1 cellular context compared by ENCODE assay signal in the genomic region with DNA sequence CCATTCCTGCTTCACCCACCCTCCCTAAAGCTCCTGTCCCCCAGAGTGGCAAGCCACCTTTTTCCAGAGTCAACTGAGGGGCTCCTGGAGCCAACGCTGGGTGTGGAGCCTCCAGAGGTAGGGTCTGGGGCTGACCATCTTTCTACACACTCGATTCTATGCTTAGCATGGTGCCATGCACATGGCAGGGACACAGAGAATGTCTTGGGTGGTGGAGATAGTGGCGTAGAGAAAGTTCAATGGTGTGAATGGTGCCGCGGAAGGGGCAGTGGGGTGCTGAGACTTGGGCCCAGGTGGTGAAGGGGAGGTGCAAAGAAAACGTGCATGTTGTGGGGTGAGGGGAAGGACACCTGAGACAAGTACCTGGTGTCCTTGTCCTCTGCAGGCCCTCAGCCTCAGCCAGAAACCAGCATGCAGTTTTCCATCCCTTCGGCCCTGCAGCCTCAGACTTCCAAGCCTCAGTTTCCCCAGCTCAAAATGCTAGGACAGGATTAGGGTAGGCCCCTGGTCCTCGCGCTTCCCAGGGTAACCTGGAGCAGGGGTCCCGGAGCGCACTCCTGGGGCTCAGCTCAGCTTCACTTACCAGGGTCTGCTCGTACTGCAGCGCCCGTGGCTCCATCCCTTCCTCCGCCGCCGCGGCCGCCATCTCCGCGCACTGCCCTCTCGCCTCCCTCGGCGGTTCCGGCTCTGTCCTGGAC.
TF ChIP-seq lines count a peak whose summit lies in the region.

No MANE protein-coding gene starts in this region.

TF ChIP-seq in HepG2, 621 proteins besides CTCF, POLR2A, EP300 and RAD21 (continues in another document):
- TF ChIP-seq, protein P1, sequence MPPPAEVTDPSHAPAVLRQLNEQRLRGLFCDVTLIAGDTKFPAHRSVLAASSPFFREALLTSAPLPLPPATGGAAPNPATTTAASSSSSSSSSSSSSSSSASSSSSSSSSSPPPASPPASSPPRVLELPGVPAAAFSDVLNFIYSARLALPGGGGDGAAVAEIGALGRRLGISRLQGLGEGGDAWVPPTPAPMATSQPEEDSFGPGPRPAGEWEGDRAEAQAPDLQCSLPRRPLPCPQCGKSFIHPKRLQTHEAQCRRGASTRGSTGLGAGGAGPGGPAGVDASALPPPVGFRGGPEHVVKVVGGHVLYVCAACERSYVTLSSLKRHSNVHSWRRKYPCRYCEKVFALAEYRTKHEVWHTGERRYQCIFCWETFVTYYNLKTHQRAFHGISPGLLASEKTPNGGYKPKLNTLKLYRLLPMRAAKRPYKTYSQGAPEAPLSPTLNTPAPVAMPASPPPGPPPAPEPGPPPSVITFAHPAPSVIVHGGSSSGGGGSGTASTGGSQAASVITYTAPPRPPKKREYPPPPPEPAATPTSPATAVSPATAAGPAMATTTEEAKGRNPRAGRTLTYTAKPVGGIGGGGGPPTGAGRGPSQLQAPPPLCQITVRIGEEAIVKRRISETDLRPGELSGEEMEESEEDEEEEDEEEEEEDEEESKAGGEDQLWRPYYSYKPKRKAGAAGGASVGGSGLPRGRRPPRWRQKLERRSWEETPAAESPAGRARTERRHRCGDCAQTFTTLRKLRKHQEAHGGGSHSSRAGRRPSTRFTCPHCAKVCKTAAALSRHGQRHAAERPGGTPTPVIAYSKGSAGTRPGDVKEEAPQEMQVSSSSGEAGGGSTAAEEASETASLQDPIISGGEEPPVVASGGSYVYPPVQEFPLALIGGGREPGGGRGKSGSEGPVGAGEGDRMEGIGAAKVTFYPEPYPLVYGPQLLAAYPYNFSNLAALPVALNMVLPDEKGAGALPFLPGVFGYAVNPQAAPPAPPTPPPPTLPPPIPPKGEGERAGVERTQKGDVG (CRISPR knock-in tag; IDR thresholded peaks at IDR 0.05; ENCODE audit: borderline replicate concordance), result 0 out of 2 replicates have a peak, but pooled peaks have one; percentile 80
- TF ChIP-seq, protein P2, sequence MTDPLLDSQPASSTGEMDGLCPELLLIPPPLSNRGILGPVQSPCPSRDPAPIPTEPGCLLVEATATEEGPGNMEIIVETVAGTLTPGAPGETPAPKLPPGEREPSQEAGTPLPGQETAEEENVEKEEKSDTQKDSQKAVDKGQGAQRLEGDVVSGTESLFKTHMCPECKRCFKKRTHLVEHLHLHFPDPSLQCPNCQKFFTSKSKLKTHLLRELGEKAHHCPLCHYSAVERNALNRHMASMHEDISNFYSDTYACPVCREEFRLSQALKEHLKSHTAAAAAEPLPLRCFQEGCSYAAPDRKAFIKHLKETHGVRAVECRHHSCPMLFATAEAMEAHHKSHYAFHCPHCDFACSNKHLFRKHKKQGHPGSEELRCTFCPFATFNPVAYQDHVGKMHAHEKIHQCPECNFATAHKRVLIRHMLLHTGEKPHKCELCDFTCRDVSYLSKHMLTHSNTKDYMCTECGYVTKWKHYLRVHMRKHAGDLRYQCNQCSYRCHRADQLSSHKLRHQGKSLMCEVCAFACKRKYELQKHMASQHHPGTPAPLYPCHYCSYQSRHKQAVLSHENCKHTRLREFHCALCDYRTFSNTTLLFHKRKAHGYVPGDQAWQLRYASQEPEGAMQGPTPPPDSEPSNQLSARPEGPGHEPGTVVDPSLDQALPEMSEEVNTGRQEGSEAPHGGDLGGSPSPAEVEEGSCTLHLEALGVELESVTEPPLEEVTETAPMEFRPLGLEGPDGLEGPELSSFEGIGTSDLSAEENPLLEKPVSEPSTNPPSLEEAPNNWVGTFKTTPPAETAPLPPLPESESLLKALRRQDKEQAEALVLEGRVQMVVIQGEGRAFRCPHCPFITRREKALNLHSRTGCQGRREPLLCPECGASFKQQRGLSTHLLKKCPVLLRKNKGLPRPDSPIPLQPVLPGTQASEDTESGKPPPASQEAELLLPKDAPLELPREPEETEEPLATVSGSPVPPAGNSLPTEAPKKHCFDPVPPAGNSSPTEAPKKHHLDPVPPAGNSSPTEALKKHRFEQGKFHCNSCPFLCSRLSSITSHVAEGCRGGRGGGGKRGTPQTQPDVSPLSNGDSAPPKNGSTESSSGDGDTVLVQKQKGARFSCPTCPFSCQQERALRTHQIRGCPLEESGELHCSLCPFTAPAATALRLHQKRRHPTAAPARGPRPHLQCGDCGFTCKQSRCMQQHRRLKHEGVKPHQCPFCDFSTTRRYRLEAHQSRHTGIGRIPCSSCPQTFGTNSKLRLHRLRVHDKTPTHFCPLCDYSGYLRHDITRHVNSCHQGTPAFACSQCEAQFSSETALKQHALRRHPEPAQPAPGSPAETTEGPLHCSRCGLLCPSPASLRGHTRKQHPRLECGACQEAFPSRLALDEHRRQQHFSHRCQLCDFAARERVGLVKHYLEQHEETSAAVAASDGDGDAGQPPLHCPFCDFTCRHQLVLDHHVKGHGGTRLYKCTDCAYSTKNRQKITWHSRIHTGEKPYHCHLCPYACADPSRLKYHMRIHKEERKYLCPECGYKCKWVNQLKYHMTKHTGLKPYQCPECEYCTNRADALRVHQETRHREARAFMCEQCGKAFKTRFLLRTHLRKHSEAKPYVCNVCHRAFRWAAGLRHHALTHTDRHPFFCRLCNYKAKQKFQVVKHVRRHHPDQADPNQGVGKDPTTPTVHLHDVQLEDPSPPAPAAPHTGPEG (CRISPR knock-in tag; IDR thresholded peaks at IDR 0.05), result no peak
- TF ChIP-seq TBX2 (CRISPR knock-in tag; IDR thresholded peaks at IDR 0.05; ENCODE audit: borderline replicate concordance) (peak; percentile 35; the same call in 1 of the 2 replicates), ESRRA (CRISPR knock-in tag; IDR thresholded peaks at IDR 0.05; ENCODE audit: low read depth) (0 out of 2 replicates have a peak, but pooled peaks have one; percentile 5), KDM5B (CRISPR knock-in tag; IDR thresholded peaks at IDR 0.05; ENCODE audit: borderline replicate concordance) (peak; percentile 53; the same call in 1 of the 2 replicates), HES4 (CRISPR knock-in tag; IDR thresholded peaks at IDR 0.05; ENCODE audit: borderline replicate concordance) (peak; percentile 84; the same call in 1 of the 2 replicates), KAT7 (CRISPR knock-in tag; IDR thresholded peaks at IDR 0.05; ENCODE audit: borderline replicate concordance) (peak; percentile 43; the same call in 1 of the 2 replicates), GABPB1 (CRISPR knock-in tag; IDR thresholded peaks at IDR 0.05) (peak; percentile 7; the same call in 1 of the 2 replicates), MATR3 (CRISPR knock-in tag; IDR thresholded peaks at IDR 0.05) (no peak), MTERF4 (CRISPR knock-in tag; IDR thresholded peaks at IDR 0.05) (peak; percentile 55; the same call in 1 of the 2 replicates), ZNF263 (CRISPR knock-in tag; IDR thresholded peaks at IDR 0.05) (0 out of 2 replicates have a peak, but pooled peaks have one; percentile 30), ZNF839 (CRISPR knock-in tag; IDR thresholded peaks at IDR 0.05; ENCODE audit: borderline replicate concordance) (peak; percentile 18; the same call in 1 of the 2 replicates), ZNF709 (CRISPR knock-in tag; IDR thresholded peaks at IDR 0.05) (no peak), IRF9 (CRISPR knock-in tag; IDR thresholded peaks at IDR 0.05; ENCODE audit: borderline replicate concordance) (no peak), NFAT5 (CRISPR knock-in tag; IDR thresholded peaks at IDR 0.05) (peak; percentile 17; the same call in 1 of the 2 replicates), FUBP1 (CRISPR knock-in tag; IDR thresholded peaks at IDR 0.05; ENCODE audit: borderline replicate concordance) (peak; percentile 79; the same call in 1 of the 2 replicates), SATB2 (CRISPR knock-in tag; IDR thresholded peaks at IDR 0.05) (0 out of 2 replicates have a peak, but pooled peaks have one; percentile 16), HOXA7 (CRISPR knock-in tag; IDR thresholded peaks at IDR 0.05) (no peak), HNRNPK (IDR thresholded peaks at IDR 0.05; ENCODE audit: low read depth, low read length, poor library complexity, severe bottlenecking) (no peak), PHF8 (CRISPR knock-in tag; IDR thresholded peaks at IDR 0.05) (peak; percentile 66; the same call in 1 of the 2 replicates), NRL (CRISPR knock-in tag; IDR thresholded peaks at IDR 0.05; ENCODE audit: borderline replicate concordance) (peak; percentile 69; the same call in 1 of the 2 replicates), ZNF234 (CRISPR knock-in tag; conservative IDR thresholded peaks at IDR 0.05) (no peak), KMT2A (CRISPR knock-in tag; IDR thresholded peaks at IDR 0.05) (0 out of 2 replicates have a peak, but pooled peaks have one; percentile 40)
- TF ChIP-seq, protein P3, sequence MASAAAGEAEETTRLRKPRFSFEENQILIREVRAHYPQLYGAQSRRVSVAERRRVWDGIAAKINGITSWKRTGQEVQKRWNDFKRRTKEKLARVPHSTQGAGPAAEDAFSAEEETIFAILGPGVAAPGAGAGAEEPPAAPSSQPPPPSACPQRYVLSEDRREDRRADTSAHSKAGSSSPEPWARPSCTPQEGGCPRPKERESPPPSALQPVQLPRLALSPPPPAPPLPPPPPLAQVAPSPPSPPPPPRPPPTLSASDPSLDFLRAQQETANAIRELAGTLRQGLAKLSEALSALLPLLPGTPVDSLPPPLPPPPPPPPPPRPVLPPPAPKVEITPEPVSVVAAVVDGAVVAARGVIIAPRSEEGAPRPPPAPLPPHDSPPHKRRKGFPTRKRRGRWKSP (CRISPR knock-in tag; IDR thresholded peaks at IDR 0.05), result peak; percentile 59; the same call in 1 of the 2 replicates
- TF ChIP-seq, protein P4, sequence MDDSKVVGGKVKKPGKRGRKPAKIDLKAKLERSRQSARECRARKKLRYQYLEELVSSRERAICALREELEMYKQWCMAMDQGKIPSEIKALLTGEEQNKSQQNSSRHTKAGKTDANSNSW (CRISPR knock-in tag; IDR thresholded peaks at IDR 0.05; ENCODE audit: borderline replicate concordance), result 0 out of 2 replicates have a peak, but pooled peaks have one; percentile 67
